8 cellular contexts compared by ENCODE assay signal in genomic region chr11:2778630-2779498, GRCh38.
DNase-seq lines count a peak whose midpoint lies in the region; ATAC-seq and TF ChIP-seq lines count a peak whose summit lies in the region.

No MANE protein-coding gene starts in this region.

- H3K9me3 ChIP-seq in CD4-positive, alpha-beta memory T cell (ENCODE audit: control insufficient read depth in 1 of 2, low read length in 2 of 2) = no peaks in the 10 kb centered on the region

- H3K27ac Mint-ChIP-seq in CD4-positive, alpha-beta memory T cell = no peak overlapping the region

- no peak for ATAC-seq in GM21515 (IDR thresholded peaks at IDR 0.05; ENCODE audit: unreplicated experiment)

- DNase-seq in G401 (ENCODE audit: low spot score) (peak; percentile 93), HT-29 (ENCODE audit: low spot score) (peak; percentile 71), SK-MEL-5 (ENCODE audit: low read depth, low spot score) (peak; percentile 6), epithelial cell of proximal tubule (ENCODE audit: low read depth) (no peak), middle frontal gyrus (ENCODE audit: extremely low spot score, low spot score) (peak; percentile 57), T1000 (lab: John Stamatoyannopoulos, UW) (no peak)
- DNase-seq in CD4-positive, alpha-beta memory T cell = no peak

- no peak overlapping the region for H3K27ac ChIP-seq in CD4-positive, alpha-beta memory T cell (ENCODE audit: low read depth, low read length)

- no peaks in the 10 kb centered on the region for H3K27me3 ChIP-seq in CD4-positive, alpha-beta memory T cell (ENCODE audit: insufficient read depth, low read length)

- H3K36me3 Mint-ChIP-seq in CD4-positive, alpha-beta memory T cell = peaks cover 11 to 21% of the 10 kb centered on the region in 2 donors

- H3K4me1 ChIP-seq in CD4-positive, alpha-beta memory T cell (ENCODE audit: insufficient read depth, low read length) = peaks cover 12% of the 10 kb centered on the region

- no peak overlapping the region for H3K4me3 ChIP-seq in epithelial cell of proximal tubule (ENCODE audit: low read depth, low read length)
- H3K4me3 ChIP-seq in CD4-positive, alpha-beta memory T cell (ENCODE audit: low read length in 2 of 2) = no peak overlapping the region

- H3K36me3 ChIP-seq in CD4-positive, alpha-beta memory T cell (ENCODE audit: insufficient read depth, low read length) = no peaks in the 10 kb centered on the region

- no peaks in the 10 kb centered on the region for H3K27me3 Mint-ChIP-seq in CD4-positive, alpha-beta memory T cell

- CTCF ChIA-PET in CD4-positive, alpha-beta memory T cell (lab: Charles Lee; ENCODE audit: partially characterized antibody) = no interaction called here

- intact Hi-C loops in CD4-positive, alpha-beta memory T cell (cut with micrococcal nuclease) = no loop called here

- TF ChIP-seq CTCF in epithelial cell of proximal tubule (conservative IDR thresholded peaks at IDR 0.05; ENCODE audit: low read depth, low read length) = peak; percentile 66

- peak overlapping the region in 2 of 8 donors; percentile 49 to 55 for H3K4me3 Mint-ChIP-seq in CD4-positive, alpha-beta memory T cell

- H3K4me1 Mint-ChIP-seq in CD4-positive, alpha-beta memory T cell = peaks cover 6 to 15% (median 8%) of the 10 kb centered on the region in 4 donors

- peaks cover 0 to 4% (median 0%) of the 10 kb centered on the region in 8 donors for H3K9me3 Mint-ChIP-seq in CD4-positive, alpha-beta memory T cell

- in situ Hi-C loops in G401 (cut with HindIII; ENCODE audit: low sequenced_read_pairs) = no loop called here
- in situ Hi-C loops in SK-MEL-5 (cut with HindIII; ENCODE audit: low pct_unique_long_range_greater_than_20kb, low sequenced_read_pairs) = no loop called here

- POLR2A ChIA-PET in CD4-positive, alpha-beta memory T cell (lab: Charles Lee; ENCODE audit: partially characterized antibody) = no interaction called here

Comparison
In these comparisons a context has a peak if more than half of its experiments do, and no peak if none do; other contexts are left out.
1. DNase-seq: peak in G401 (single experiment), HT-29 (single experiment), SK-MEL-5 (single experiment) and middle frontal gyrus (single experiment); none in epithelial cell of proximal tubule (single experiment), CD4-positive, alpha-beta memory T cell (0 of 5) and T1000 (single experiment).